Comparison of ENCODE assay signal across 1 cellular context in the genomic region with DNA sequence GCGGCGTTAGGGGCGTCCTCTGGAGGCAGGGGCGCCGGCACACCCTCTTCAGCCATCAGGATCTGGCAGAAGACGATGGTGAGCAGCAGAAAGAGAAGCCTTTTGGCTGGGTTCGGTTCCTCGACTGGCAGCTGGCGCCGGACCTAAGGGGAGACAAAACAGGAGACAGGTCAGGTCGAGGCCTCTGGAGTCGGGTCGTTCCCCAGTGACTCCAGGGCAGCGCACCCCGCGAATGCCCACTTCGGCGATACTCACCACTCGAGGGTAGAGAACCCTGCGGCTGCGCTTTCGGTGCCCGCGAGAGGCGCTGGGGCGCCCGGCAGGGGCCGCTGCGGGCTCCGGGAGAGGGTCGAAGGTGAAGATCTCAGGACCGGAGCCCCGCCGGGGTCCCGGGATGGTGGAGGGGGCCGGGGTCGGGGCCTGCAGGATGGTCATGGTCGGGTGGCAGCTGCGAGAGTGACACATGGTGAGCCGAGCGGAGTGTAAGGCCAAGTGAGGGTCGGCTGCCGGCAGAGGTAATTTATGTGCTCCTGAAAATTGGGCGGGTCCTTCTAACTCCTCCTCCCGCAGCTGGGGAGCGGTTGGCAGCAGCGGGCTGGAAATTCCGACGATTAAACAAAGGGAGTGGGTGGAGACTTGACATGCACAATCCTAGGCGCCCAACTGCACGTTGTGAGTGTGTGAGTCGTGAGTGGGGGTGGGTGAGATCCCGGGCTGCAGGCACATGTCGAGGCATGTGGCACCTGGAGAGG.
TF ChIP-seq lines count a peak whose summit lies in the region.

A gene with protein sequence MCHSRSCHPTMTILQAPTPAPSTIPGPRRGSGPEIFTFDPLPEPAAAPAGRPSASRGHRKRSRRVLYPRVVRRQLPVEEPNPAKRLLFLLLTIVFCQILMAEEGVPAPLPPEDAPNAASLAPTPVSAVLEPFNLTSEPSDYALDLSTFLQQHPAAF (minus strand): TSS at position 494 of the 752 bp plus-strand sequence. CDS start 29 bp downstream, at position 465.

TF ChIP-seq in HepG2, 621 proteins besides CTCF, POLR2A, EP300 and RAD21 (continued from another document and continues in another):
- TF ChIP-seq, protein P1, sequence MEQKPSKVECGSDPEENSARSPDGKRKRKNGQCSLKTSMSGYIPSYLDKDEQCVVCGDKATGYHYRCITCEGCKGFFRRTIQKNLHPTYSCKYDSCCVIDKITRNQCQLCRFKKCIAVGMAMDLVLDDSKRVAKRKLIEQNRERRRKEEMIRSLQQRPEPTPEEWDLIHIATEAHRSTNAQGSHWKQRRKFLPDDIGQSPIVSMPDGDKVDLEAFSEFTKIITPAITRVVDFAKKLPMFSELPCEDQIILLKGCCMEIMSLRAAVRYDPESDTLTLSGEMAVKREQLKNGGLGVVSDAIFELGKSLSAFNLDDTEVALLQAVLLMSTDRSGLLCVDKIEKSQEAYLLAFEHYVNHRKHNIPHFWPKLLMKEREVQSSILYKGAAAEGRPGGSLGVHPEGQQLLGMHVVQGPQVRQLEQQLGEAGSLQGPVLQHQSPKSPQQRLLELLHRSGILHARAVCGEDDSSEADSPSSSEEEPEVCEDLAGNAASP (CRISPR knock-in tag; IDR thresholded peaks at IDR 0.05; ENCODE audit: borderline replicate concordance), result peak; percentile 88
- TF ChIP-seq ZNF660 (CRISPR knock-in tag; IDR thresholded peaks at IDR 0.05; ENCODE audit: borderline replicate concordance, low read depth) (no peak), CBX5 (CRISPR knock-in tag; IDR thresholded peaks at IDR 0.05; ENCODE audit: borderline replicate concordance) (no peak; the same call in 1 of the 2 replicates), KDM6A (CRISPR knock-in tag; IDR thresholded peaks at IDR 0.05; ENCODE audit: low read depth) (0 out of 2 replicates have a peak, but pooled peaks have one; percentile 26), ZNF616 (CRISPR knock-in tag; IDR thresholded peaks at IDR 0.05; ENCODE audit: low read depth) (0 out of 2 replicates have a peak, but pooled peaks have one; percentile 42), HOXD1 (CRISPR knock-in tag; IDR thresholded peaks at IDR 0.05) (peak; percentile 62; the same call in 1 of the 2 replicates), FIP1L1 (IDR thresholded peaks at IDR 0.05; ENCODE audit: borderline replicate concordance, insufficient read depth, low read depth, low read length) (peak; percentile 97; the same call in 1 of the 2 replicates), HNF4A (CRISPR knock-in tag; IDR thresholded peaks at IDR 0.05) (no peak), MED8 (CRISPR knock-in tag; IDR thresholded peaks at IDR 0.05; ENCODE audit: insufficient replicate concordance) (peak; percentile 96), KAT7 (CRISPR knock-in tag; IDR thresholded peaks at IDR 0.05; ENCODE audit: borderline replicate concordance) (peak; percentile 93), IKZF1 (IDR thresholded peaks at IDR 0.05) (no peak), RBAK (CRISPR knock-in tag; IDR thresholded peaks at IDR 0.05) (no peak), SAFB2 (CRISPR knock-in tag; IDR thresholded peaks at IDR 0.05; ENCODE audit: borderline replicate concordance, low read depth) (peak; percentile 89; the same call in 1 of the 2 replicates), ZNF460 (CRISPR knock-in tag; IDR thresholded peaks at IDR 0.05; ENCODE audit: borderline replicate concordance) (no peak), ZFP1 (CRISPR knock-in tag; IDR thresholded peaks at IDR 0.05) (peak; percentile 79; the same call in 1 of the 2 replicates), ZBTB38 (CRISPR knock-in tag; IDR thresholded peaks at IDR 0.05) (no peak; the same call in 1 of the 2 replicates), ZNF570 (CRISPR knock-in tag; IDR thresholded peaks at IDR 0.05; ENCODE audit: borderline replicate concordance) (no peak), SETDB1 (CRISPR knock-in tag; IDR thresholded peaks at IDR 0.05; ENCODE audit: borderline replicate concordance) (no peak), ZNF746 (CRISPR knock-in tag; IDR thresholded peaks at IDR 0.05) (peak; percentile 64; the same call in 1 of the 2 replicates), SIX1 (CRISPR knock-in tag; IDR thresholded peaks at IDR 0.05; ENCODE audit: borderline replicate concordance) (0 out of 2 replicates have a peak, but pooled peaks have one; percentile 19), ZNF577 (CRISPR knock-in tag; IDR thresholded peaks at IDR 0.05; ENCODE audit: borderline replicate concordance, low read depth) (no peak), ZNF766 (CRISPR knock-in tag; IDR thresholded peaks at IDR 0.05; ENCODE audit: borderline replicate concordance) (peak; percentile 94), ZNF7 (CRISPR knock-in tag; IDR thresholded peaks at IDR 0.05) (no peak), RORA (CRISPR knock-in tag; IDR thresholded peaks at IDR 0.05) (peak; percentile 93; the same call in 1 of the 2 replicates), ZNF263 (CRISPR knock-in tag; IDR thresholded peaks at IDR 0.05) (peak; percentile 75), ZNF724P (CRISPR knock-in tag; IDR thresholded peaks at IDR 0.05; ENCODE audit: borderline replicate concordance) (no peak), MAFK (conservative IDR thresholded peaks at IDR 0.05 in 1 of 2, IDR thresholded peaks at IDR 0.05 in 1 of 2; ENCODE audit: low read length in 2 of 2) (no peak), HIVEP1 (CRISPR knock-in tag; IDR thresholded peaks at IDR 0.05) (peak; percentile 81), ZFX (CRISPR knock-in tag; IDR thresholded peaks at IDR 0.05; ENCODE audit: low read depth) (peak; percentile 87), ZKSCAN8 (CRISPR knock-in tag; IDR thresholded peaks at IDR 0.05; ENCODE audit: borderline replicate concordance) (peak; percentile 67), RFXAP (CRISPR knock-in tag; IDR thresholded peaks at IDR 0.05; ENCODE audit: borderline replicate concordance) (peak; percentile 89; the same call in 1 of the 2 replicates), GLI4 (CRISPR knock-in tag; IDR thresholded peaks at IDR 0.05; ENCODE audit: borderline replicate concordance) (peak; percentile 44; the same call in 1 of the 2 replicates)
- TF ChIP-seq, protein P2, sequence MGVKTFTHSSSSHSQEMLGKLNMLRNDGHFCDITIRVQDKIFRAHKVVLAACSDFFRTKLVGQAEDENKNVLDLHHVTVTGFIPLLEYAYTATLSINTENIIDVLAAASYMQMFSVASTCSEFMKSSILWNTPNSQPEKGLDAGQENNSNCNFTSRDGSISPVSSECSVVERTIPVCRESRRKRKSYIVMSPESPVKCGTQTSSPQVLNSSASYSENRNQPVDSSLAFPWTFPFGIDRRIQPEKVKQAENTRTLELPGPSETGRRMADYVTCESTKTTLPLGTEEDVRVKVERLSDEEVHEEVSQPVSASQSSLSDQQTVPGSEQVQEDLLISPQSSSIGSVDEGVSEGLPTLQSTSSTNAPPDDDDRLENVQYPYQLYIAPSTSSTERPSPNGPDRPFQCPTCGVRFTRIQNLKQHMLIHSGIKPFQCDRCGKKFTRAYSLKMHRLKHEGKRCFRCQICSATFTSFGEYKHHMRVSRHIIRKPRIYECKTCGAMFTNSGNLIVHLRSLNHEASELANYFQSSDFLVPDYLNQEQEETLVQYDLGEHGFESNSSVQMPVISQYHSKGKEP (CRISPR knock-in tag; IDR thresholded peaks at IDR 0.05), result no peak; the same call in 1 of the 2 replicates
- TF ChIP-seq, protein P3, sequence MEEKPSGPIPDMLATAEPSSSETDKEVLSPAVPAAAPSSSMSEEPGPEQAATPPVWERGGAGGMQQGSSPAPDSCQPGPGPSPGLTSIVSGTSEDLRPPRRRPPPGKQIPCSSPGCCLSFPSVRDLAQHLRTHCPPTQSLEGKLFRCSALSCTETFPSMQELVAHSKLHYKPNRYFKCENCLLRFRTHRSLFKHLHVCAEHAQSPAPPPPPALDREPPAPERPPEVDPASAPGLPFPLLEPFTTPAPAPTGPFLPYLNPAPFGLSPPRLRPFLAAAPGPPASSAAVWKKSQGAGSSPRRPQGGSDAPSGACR (CRISPR knock-in tag; IDR thresholded peaks at IDR 0.05), result peak; percentile 79; the same call in 1 of the 2 replicates
- TF ChIP-seq, protein P4, sequence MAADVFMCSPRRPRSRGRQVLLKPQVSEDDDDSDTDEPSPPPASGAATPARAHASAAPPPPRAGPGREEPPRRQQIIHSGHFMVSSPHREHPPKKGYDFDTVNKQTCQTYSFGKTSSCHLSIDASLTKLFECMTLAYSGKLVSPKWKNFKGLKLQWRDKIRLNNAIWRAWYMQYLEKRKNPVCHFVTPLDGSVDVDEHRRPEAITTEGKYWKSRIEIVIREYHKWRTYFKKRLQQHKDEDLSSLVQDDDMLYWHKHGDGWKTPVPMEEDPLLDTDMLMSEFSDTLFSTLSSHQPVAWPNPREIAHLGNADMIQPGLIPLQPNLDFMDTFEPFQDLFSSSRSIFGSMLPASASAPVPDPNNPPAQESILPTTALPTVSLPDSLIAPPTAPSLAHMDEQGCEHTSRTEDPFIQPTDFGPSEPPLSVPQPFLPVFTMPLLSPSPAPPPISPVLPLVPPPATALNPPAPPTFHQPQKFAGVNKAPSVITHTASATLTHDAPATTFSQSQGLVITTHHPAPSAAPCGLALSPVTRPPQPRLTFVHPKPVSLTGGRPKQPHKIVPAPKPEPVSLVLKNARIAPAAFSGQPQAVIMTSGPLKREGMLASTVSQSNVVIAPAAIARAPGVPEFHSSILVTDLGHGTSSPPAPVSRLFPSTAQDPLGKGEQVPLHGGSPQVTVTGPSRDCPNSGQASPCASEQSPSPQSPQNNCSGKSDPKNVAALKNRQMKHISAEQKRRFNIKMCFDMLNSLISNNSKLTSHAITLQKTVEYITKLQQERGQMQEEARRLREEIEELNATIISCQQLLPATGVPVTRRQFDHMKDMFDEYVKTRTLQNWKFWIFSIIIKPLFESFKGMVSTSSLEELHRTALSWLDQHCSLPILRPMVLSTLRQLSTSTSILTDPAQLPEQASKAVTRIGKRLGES (CRISPR knock-in tag; IDR thresholded peaks at IDR 0.05; ENCODE audit: borderline replicate concordance), result no peak; the same call in 1 of the 2 replicates
- TF ChIP-seq, protein P5, sequence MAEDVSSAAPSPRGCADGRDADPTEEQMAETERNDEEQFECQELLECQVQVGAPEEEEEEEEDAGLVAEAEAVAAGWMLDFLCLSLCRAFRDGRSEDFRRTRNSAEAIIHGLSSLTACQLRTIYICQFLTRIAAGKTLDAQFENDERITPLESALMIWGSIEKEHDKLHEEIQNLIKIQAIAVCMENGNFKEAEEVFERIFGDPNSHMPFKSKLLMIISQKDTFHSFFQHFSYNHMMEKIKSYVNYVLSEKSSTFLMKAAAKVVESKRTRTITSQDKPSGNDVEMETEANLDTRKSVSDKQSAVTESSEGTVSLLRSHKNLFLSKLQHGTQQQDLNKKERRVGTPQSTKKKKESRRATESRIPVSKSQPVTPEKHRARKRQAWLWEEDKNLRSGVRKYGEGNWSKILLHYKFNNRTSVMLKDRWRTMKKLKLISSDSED (CRISPR knock-in tag; IDR thresholded peaks at IDR 0.05), result no peak
- TF ChIP-seq, protein P6, sequence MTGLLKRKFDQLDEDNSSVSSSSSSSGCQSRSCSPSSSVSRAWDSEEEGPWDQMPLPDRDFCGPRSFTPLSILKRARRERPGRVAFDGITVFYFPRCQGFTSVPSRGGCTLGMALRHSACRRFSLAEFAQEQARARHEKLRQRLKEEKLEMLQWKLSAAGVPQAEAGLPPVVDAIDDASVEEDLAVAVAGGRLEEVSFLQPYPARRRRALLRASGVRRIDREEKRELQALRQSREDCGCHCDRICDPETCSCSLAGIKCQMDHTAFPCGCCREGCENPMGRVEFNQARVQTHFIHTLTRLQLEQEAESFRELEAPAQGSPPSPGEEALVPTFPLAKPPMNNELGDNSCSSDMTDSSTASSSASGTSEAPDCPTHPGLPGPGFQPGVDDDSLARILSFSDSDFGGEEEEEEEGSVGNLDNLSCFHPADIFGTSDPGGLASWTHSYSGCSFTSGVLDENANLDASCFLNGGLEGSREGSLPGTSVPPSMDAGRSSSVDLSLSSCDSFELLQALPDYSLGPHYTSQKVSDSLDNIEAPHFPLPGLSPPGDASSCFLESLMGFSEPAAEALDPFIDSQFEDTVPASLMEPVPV (CRISPR knock-in tag; IDR thresholded peaks at IDR 0.05), result peak; percentile 59; the same call in 1 of the 2 replicates
- TF ChIP-seq, protein P7, sequence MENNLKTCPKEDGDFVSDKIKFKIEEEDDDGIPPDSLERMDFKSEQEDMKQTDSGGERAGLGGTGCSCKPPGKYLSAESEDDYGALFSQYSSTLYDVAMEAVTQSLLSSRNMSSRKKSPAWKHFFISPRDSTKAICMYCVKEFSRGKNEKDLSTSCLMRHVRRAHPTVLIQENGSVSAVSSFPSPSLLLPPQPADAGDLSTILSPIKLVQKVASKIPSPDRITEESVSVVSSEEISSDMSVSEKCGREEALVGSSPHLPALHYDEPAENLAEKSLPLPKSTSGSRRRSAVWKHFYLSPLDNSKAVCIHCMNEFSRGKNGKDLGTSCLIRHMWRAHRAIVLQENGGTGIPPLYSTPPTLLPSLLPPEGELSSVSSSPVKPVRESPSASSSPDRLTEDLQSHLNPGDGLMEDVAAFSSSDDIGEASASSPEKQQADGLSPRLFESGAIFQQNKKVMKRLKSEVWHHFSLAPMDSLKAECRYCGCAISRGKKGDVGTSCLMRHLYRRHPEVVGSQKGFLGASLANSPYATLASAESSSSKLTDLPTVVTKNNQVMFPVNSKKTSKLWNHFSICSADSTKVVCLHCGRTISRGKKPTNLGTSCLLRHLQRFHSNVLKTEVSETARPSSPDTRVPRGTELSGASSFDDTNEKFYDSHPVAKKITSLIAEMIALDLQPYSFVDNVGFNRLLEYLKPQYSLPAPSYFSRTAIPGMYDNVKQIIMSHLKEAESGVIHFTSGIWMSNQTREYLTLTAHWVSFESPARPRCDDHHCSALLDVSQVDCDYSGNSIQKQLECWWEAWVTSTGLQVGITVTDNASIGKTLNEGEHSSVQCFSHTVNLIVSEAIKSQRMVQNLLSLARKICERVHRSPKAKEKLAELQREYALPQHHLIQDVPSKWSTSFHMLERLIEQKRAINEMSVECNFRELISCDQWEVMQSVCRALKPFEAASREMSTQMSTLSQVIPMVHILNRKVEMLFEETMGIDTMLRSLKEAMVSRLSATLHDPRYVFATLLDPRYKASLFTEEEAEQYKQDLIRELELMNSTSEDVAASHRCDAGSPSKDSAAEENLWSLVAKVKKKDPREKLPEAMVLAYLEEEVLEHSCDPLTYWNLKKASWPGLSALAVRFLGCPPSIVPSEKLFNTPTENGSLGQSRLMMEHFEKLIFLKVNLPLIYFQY (CRISPR knock-in tag; IDR thresholded peaks at IDR 0.05; ENCODE audit: borderline replicate concordance), result peak; percentile 89; the same call in 1 of the 2 replicates
- TF ChIP-seq, protein P8, sequence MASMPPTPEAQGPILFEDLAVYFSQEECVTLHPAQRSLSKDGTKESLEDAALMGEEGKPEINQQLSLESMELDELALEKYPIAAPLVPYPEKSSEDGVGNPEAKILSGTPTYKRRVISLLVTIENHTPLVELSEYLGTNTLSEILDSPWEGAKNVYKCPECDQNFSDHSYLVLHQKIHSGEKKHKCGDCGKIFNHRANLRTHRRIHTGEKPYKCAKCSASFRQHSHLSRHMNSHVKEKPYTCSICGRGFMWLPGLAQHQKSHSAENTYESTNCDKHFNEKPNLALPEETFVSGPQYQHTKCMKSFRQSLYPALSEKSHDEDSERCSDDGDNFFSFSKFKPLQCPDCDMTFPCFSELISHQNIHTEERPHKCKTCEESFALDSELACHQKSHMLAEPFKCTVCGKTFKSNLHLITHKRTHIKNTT (CRISPR knock-in tag; IDR thresholded peaks at IDR 0.05), result no peak
- TF ChIP-seq, protein P9, sequence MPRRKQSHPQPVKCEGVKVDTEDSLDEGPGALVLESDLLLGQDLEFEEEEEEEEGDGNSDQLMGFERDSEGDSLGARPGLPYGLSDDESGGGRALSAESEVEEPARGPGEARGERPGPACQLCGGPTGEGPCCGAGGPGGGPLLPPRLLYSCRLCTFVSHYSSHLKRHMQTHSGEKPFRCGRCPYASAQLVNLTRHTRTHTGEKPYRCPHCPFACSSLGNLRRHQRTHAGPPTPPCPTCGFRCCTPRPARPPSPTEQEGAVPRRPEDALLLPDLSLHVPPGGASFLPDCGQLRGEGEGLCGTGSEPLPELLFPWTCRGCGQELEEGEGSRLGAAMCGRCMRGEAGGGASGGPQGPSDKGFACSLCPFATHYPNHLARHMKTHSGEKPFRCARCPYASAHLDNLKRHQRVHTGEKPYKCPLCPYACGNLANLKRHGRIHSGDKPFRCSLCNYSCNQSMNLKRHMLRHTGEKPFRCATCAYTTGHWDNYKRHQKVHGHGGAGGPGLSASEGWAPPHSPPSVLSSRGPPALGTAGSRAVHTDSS (CRISPR knock-in tag; conservative IDR thresholded peaks at IDR 0.05), result no peak
